8 cellular contexts compared by ENCODE assay signal in genomic region chrX:86946569-86946968, GRCh38.
A peak's percentile ranks its signal among the peaks of the same experiment; 100 is the strongest.
DNase-seq lines count a peak whose midpoint lies in the region; ATAC-seq and TF ChIP-seq lines count a peak whose summit lies in the region.

No MANE protein-coding gene starts in this region.

- no peaks in the 10 kb centered on the region for H3K4me1 ChIP-seq in left ventricle myocardium inferior
- H3K4me1 ChIP-seq in right cardiac atrium (ENCODE audit: control insufficient read depth, insufficient read depth, low read length): no peaks in the 10 kb centered on the region
- no peaks in the 10 kb centered on the region for H3K4me1 ChIP-seq in OCI-LY1 (ENCODE audit: insufficient read depth, low read length, severe bottlenecking)
- H3K4me1 ChIP-seq in tibial nerve: no peaks in the 10 kb centered on the region

- H3F3A ChIP-seq in OCI-LY1 (ENCODE audit: insufficient read depth, low read length): no peaks in the 10 kb centered on the region

- TF ChIP-seq CTCF in left ventricle myocardium inferior (IDR thresholded peaks at IDR 0.05; ENCODE audit: borderline replicate concordance) (peak; percentile 39), OCI-LY1 (IDR thresholded peaks at IDR 0.05; ENCODE audit: low read length) (peak; percentile 52), fibroblast of mammary gland (conservative IDR thresholded peaks at IDR 0.05; ENCODE audit: control insufficient read depth, insufficient read depth, low read depth, low read length) (peak; percentile 77), tibial nerve (IDR thresholded peaks at IDR 0.05) (peak in 4 of 5 experiments; percentile 23 to 55 (median 44))

- no peaks in the 10 kb centered on the region for H3K9me2 ChIP-seq in OCI-LY1 (ENCODE audit: low read depth, low read length)

- H4K20me1 ChIP-seq in OCI-LY1 (ENCODE audit: insufficient read depth, low read length): no peaks in the 10 kb centered on the region

- ATAC-seq in right cardiac atrium (no peak), HG02798 (IDR thresholded peaks at IDR 0.05; ENCODE audit: poor library complexity, unreplicated experiment) (peak; percentile 55), left ventricle myocardium superior (no peak)

- H3K9me3 ChIP-seq in left ventricle myocardium inferior (replicated peaks) (no peaks in the 10 kb centered on the region), right cardiac atrium (ENCODE audit: control insufficient read depth, low read length) (no peaks in the 10 kb centered on the region), OCI-LY1 (ENCODE audit: low read length) (no peaks in the 10 kb centered on the region), tibial nerve (no peaks in the 10 kb centered on the region)

- no peak overlapping the region for H3K9ac ChIP-seq in OCI-LY1 (ENCODE audit: low read length)

- no peaks in the 10 kb centered on the region for H3K79me2 ChIP-seq in OCI-LY1 (ENCODE audit: insufficient read depth, low read length)

- TF ChIP-seq POLR2A in tibial nerve (IDR thresholded peaks at IDR 0.05): no peak

- 3% methylated on average over 1 of the region's 1 CpG for WGBS in right cardiac atrium
- 0 to 2% methylated on average over 1 of the region's 1 CpG for WGBS in tibial nerve, 2 donors

- no peak overlapping the region for H3K4me2 ChIP-seq in OCI-LY1 (ENCODE audit: low read length)

- no peaks in the 10 kb centered on the region for H3K36me3 ChIP-seq in left ventricle myocardium inferior
- H3K36me3 ChIP-seq in OCI-LY1 (ENCODE audit: insufficient read depth, low read length): no peaks in the 10 kb centered on the region
- no peaks in the 10 kb centered on the region for H3K36me3 ChIP-seq in tibial nerve

- TF ChIP-seq EP300 in tibial nerve (IDR thresholded peaks at IDR 0.05): no peak

- no peak overlapping the region for H2AFZ ChIP-seq in OCI-LY1 (ENCODE audit: low read length)

- intact Hi-C loops in left ventricle myocardium inferior (cut with micrococcal nuclease) (no loop called here), right cardiac atrium (cut with DNase I) (no loop called here), left ventricle myocardium superior (cut with micrococcal nuclease) (no loop called here)

- H3K27ac ChIP-seq in left ventricle myocardium inferior (replicated peaks) (no peak overlapping the region), right cardiac atrium (ENCODE audit: low read length) (no peak overlapping the region), OCI-LY1 (ENCODE audit: low read depth, low read length, poor library complexity, severe bottlenecking) (no peak overlapping the region), tibial nerve (no peak overlapping the region)

- DNase-seq in left ventricle myocardium inferior: no peak
- no peak for DNase-seq in right cardiac atrium
- DNase-seq in fibroblast of mammary gland (ENCODE audit: low read depth): peak; percentile 31
- DNase-seq in tibial nerve (ENCODE audit: low spot score in 2 of 2): no peak
- no peak for DNase-seq in NCI-H187 treated with DMSO at 0.1 percent for 48 hours (lab: John Stamatoyannopoulos, UW)
- no peak for DNase-seq in left ventricle myocardium superior

- no peak overlapping the region for H3K4me3 ChIP-seq in left ventricle myocardium inferior
- no peak overlapping the region for H3K4me3 ChIP-seq in right cardiac atrium (ENCODE audit: low read length)
- no peak overlapping the region for H3K4me3 ChIP-seq in OCI-LY1 (ENCODE audit: low read depth, low read length, poor library complexity, severe bottlenecking)
- H3K4me3 ChIP-seq in fibroblast of mammary gland (ENCODE audit: control insufficient read depth, low read depth, low read length): no peak overlapping the region
- H3K4me3 ChIP-seq in tibial nerve: no peak overlapping the region

- H3K27me3 ChIP-seq in left ventricle myocardium inferior (ENCODE audit: low read depth) (no peaks in the 10 kb centered on the region), right cardiac atrium (ENCODE audit: control insufficient read depth, insufficient read depth) (no peaks in the 10 kb centered on the region), OCI-LY1 (ENCODE audit: insufficient read depth, low read length) (no peaks in the 10 kb centered on the region), tibial nerve (peaks cover 0 to 8% of the 10 kb centered on the region in 2 donors)
